8 cellular contexts compared by ENCODE assay signal in the genomic region with DNA sequence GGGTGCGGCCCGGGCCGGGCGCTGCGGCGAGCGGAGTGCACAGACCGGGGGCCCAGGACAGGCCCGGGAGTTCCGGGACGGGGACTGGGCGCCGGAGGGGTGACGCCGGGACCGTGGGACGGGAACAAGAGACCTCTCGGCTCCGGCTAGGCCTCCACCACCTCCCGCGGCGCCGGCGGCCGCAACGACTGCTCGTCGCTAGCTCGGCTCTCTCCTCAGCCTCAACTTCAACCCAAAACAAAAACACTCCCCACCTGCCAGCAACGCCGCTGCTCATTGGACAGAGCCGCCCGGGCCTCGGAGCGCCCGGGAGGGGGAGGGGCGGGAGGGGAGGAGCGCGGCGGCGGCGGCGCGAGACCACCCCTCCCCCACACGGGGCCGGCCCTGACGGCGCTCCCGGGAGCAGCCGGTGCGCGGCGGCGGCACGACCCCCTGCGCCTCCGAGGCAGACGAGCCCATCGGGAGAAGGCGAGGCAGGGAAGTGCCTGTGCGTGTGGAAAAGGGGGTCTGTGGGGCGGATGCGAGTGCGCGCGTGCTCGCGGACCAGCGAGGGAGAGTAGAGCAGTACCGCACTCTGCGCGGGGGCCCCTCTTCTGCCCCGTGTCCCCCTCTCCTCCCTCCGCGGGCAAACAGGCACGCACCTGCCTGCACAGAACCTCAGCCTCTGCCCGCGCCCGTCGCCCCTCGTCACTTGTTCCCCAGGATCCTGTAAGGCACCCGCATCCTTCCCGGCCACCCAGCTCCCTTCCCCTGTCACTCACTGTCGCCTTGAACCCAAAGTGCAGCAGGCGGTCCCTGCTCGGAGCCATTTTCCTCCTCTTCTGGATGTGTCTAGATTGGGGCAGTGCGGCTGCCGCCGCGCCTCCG. TPM values are rescaled to one million over a fixed set of nuclear protein-coding genes. Genes with fewer than 3 reads are reported as not detected.
DNase-seq lines count a peak whose midpoint lies in the region; ATAC-seq and TF ChIP-seq lines count a peak whose summit lies in the region.

A gene with protein sequence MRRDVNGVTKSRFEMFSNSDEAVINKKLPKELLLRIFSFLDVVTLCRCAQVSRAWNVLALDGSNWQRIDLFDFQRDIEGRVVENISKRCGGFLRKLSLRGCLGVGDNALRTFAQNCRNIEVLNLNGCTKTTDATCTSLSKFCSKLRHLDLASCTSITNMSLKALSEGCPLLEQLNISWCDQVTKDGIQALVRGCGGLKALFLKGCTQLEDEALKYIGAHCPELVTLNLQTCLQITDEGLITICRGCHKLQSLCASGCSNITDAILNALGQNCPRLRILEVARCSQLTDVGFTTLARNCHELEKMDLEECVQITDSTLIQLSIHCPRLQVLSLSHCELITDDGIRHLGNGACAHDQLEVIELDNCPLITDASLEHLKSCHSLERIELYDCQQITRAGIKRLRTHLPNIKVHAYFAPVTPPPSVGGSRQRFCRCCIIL (minus strand): TSS at position 215 of the 867 bp plus-strand sequence. CDS start 224 bp downstream, outside the sequence.

- H3K9ac ChIP-seq in BLaER1 treated with 17β-estradiol and CSF1 and Interleukin-3, amounts not matched to agents 10 nM and 100 nM: peak within 1 kb of the TSS; percentile 89 to 98 (median 96)
- H3K9ac ChIP-seq in liver (ENCODE audit: low read depth in 1 of 2, low read length in 2 of 2): peak within 1 kb of the TSS; percentile 1 to 83

- H4K20me1 ChIP-seq in BLaER1 treated with 17β-estradiol and CSF1 and Interleukin-3, amounts not matched to agents 10 nM and 100 nM: peaks cover 10 to 53% (median 38%) of the 10 kb centered on the region in 11 experiments; a peak in 15 of 22 replicates

- TF ChIP-seq RAD21 in liver (IDR thresholded peaks at IDR 0.05): no peak

- DNase-seq in NCI-H82 (lab: John Stamatoyannopoulos, UW) (peak; percentile 95), dermis microvascular lymphatic vessel endothelial cell (ENCODE audit: low read depth in 2 of 2) (peak; percentile 68 to 91)
- peak; percentile 93 to 95 for DNase-seq in activated CD4-positive, alpha-beta T cell treated with anti-CD3 and anti-CD28 coated beads, Interleukin-2, amount 50 U/mL, for 48 hours
- DNase-seq in stimulated activated CD4-positive, alpha-beta T cell treated with anti-CD3 and anti-CD28 coated beads, Interleukin-2, amount 100 ng/mL, for 48 hours: peak; percentile 89 to 93

- under 1% methylated on average over 91 of the region's 91 CpGs for WGBS in liver

- peak; percentile 76 for ATAC-seq in GM19372 (IDR thresholded peaks at IDR 0.05; ENCODE audit: low read depth, unreplicated experiment)
- peak; percentile 41 for ATAC-seq in HG03558 (IDR thresholded peaks at IDR 0.05; ENCODE audit: extremely low read depth, unreplicated experiment)

- H3K4me2 ChIP-seq in BLaER1 treated with 17β-estradiol and CSF1 and Interleukin-3, amounts not matched to agents 10 nM and 100 nM: peak within 1 kb of the TSS; percentile 85 to 99 (median 95)

- peak within 1 kb of the TSS; percentile 88 to 100 (median 95) for H3K4me3 ChIP-seq in BLaER1 treated with 17β-estradiol and CSF1 and Interleukin-3, amounts not matched to agents 10 nM and 100 nM
- peak within 1 kb of the TSS; percentile 70 to 97 (median 91) for H3K4me3 ChIP-seq in liver (ENCODE audit: low read depth in 1 of 3, low read length in 3 of 3)

- no peaks in the 10 kb centered on the region for H3K9me3 ChIP-seq in BLaER1 treated with 17β-estradiol and CSF1 and Interleukin-3, amounts not matched to agents 10 nM and 100 nM (replicated peaks in 1 of 11)
- no peaks in the 10 kb centered on the region for H3K9me3 ChIP-seq in liver (ENCODE audit: control insufficient read depth in 4 of 4, low read length in 3 of 4)

- peaks cover 15 to 53% (median 30%) of the 10 kb centered on the region in 10 experiments for H3K4me1 ChIP-seq in BLaER1 treated with 17β-estradiol and CSF1 and Interleukin-3, amounts not matched to agents 10 nM and 100 nM
- H3K4me1 ChIP-seq in liver (ENCODE audit: control insufficient read depth in 4 of 4, insufficient read depth in 4 of 4, low read length in 3 of 4): peaks cover 5 to 18% (median 15%) of the 10 kb centered on the region in 4 donors

- no peaks in the 10 kb centered on the region for H3K27me3 ChIP-seq in BLaER1 treated with 17β-estradiol and CSF1 and Interleukin-3, amounts not matched to agents 10 nM and 100 nM
- H3K27me3 ChIP-seq in liver (ENCODE audit: control insufficient read depth in 4 of 4, insufficient read depth in 4 of 4, low read length in 3 of 4): no peaks in the 10 kb centered on the region

- peaks cover 11 to 21% (median 17%) of the 10 kb centered on the region in 11 experiments; a peak in 20 of 22 replicates for H3K36me3 ChIP-seq in BLaER1 treated with 17β-estradiol and CSF1 and Interleukin-3, amounts not matched to agents 10 nM and 100 nM
- H3K36me3 ChIP-seq in liver (ENCODE audit: control insufficient read depth in 4 of 4, insufficient read depth in 3 of 4, low read depth in 1 of 4, low read length in 3 of 4): peaks cover 0 to 3% (median 2%) of the 10 kb centered on the region in 4 donors

- H3K27ac ChIP-seq in BLaER1 treated with 17β-estradiol and CSF1 and Interleukin-3, amounts not matched to agents 10 nM and 100 nM: peak within 1 kb of the TSS; percentile 82 to 97 (median 89)
- peak within 1 kb of the TSS; percentile 82 to 93 for H3K27ac ChIP-seq in liver (ENCODE audit: low read depth in 1 of 2, low read length in 2 of 2)

- no peak for TF ChIP-seq CTCF in liver (IDR thresholded peaks at IDR 0.05; ENCODE audit: low read depth, low read length, missing input control)

TF ChIP-seq in liver, 16 proteins besides CTCF, POLR2A, EP300 and RAD21:
- no peak for TF ChIP-seq FOXA2 (IDR thresholded peaks at IDR 0.05)
- no peak for TF ChIP-seq HNF4G (IDR thresholded peaks at IDR 0.05)
- no peak for TF ChIP-seq FOXA1 (IDR thresholded peaks at IDR 0.05)
- TF ChIP-seq GABPA (IDR thresholded peaks at IDR 0.05 in 1 of 2, conservative IDR thresholded peaks at IDR 0.05 in 1 of 2): no peak
- no peak for TF ChIP-seq NR2F2 (IDR thresholded peaks at IDR 0.05)
- no peak for TF ChIP-seq JUND (IDR thresholded peaks at IDR 0.05)
- TF ChIP-seq RXRA (IDR thresholded peaks at IDR 0.05): no peak
- no peak for TF ChIP-seq EGR1 (IDR thresholded peaks at IDR 0.05; ENCODE audit: low read depth in 2 of 2)
- TF ChIP-seq, protein P1, sequence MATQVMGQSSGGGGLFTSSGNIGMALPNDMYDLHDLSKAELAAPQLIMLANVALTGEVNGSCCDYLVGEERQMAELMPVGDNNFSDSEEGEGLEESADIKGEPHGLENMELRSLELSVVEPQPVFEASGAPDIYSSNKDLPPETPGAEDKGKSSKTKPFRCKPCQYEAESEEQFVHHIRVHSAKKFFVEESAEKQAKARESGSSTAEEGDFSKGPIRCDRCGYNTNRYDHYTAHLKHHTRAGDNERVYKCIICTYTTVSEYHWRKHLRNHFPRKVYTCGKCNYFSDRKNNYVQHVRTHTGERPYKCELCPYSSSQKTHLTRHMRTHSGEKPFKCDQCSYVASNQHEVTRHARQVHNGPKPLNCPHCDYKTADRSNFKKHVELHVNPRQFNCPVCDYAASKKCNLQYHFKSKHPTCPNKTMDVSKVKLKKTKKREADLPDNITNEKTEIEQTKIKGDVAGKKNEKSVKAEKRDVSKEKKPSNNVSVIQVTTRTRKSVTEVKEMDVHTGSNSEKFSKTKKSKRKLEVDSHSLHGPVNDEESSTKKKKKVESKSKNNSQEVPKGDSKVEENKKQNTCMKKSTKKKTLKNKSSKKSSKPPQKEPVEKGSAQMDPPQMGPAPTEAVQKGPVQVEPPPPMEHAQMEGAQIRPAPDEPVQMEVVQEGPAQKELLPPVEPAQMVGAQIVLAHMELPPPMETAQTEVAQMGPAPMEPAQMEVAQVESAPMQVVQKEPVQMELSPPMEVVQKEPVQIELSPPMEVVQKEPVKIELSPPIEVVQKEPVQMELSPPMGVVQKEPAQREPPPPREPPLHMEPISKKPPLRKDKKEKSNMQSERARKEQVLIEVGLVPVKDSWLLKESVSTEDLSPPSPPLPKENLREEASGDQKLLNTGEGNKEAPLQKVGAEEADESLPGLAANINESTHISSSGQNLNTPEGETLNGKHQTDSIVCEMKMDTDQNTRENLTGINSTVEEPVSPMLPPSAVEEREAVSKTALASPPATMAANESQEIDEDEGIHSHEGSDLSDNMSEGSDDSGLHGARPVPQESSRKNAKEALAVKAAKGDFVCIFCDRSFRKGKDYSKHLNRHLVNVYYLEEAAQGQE (IDR thresholded peaks at IDR 0.05): no peak
- no peak for TF ChIP-seq HNF4A (conservative IDR thresholded peaks at IDR 0.05)
- no peak for TF ChIP-seq TAF1 (conservative IDR thresholded peaks at IDR 0.05)
- TF ChIP-seq, protein P2, sequence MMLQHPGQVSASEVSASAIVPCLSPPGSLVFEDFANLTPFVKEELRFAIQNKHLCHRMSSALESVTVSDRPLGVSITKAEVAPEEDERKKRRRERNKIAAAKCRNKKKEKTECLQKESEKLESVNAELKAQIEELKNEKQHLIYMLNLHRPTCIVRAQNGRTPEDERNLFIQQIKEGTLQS (IDR thresholded peaks at IDR 0.05): no peak
- peak; percentile 57 for TF ChIP-seq SP1 (IDR thresholded peaks at IDR 0.05)
- TF ChIP-seq, protein P3, sequence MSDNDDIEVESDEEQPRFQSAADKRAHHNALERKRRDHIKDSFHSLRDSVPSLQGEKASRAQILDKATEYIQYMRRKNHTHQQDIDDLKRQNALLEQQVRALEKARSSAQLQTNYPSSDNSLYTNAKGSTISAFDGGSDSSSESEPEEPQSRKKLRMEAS (IDR thresholded peaks at IDR 0.05): no peak
- TF ChIP-seq, protein P4, sequence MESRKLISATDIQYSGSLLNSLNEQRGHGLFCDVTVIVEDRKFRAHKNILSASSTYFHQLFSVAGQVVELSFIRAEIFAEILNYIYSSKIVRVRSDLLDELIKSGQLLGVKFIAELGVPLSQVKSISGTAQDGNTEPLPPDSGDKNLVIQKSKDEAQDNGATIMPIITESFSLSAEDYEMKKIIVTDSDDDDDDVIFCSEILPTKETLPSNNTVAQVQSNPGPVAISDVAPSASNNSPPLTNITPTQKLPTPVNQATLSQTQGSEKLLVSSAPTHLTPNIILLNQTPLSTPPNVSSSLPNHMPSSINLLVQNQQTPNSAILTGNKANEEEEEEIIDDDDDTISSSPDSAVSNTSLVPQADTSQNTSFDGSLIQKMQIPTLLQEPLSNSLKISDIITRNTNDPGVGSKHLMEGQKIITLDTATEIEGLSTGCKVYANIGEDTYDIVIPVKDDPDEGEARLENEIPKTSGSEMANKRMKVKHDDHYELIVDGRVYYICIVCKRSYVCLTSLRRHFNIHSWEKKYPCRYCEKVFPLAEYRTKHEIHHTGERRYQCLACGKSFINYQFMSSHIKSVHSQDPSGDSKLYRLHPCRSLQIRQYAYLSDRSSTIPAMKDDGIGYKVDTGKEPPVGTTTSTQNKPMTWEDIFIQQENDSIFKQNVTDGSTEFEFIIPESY (IDR thresholded peaks at IDR 0.05): no peak
- TF ChIP-seq YY1 (IDR thresholded peaks at IDR 0.05): peak; percentile 30

RNA-seq across cellular contexts. Expression of the gene that starts here (rescaled TPM):
- total RNA-seq in dermis microvascular lymphatic vessel endothelial cell (8.2 and 13.4 TPM in 2 replicates), liver (1 to 10 TPM; 7.9 to 8.4 TPM)
- 1 to 10 TPM; 1.6 to 2.5 TPM for polyA plus RNA-seq in liver

Comparison
In these comparisons a context has a peak if more than half of its experiments do, and no peak if none do; other contexts are left out.
1. Peak in every context shown above with its lines: DNase-seq, ATAC-seq, H3K4me3 ChIP-seq and H3K27ac ChIP-seq.